19 cellular contexts compared by ENCODE assay signal in genomic region chr15:40915679-40916078, GRCh38. TPM values are rescaled to one million over a fixed set of nuclear protein-coding genes. Genes with fewer than 3 reads are reported as not detected.
DNase-seq lines count a peak whose midpoint lies in the region; ATAC-seq, FAIRE-seq and TF ChIP-seq lines count a peak whose summit lies in the region.
"Had no signal": no experiment of that assay in that cellular context is flagged by ENCODE, and none has a peak within 500 bp of the region (broad histone marks: within the 10 kb centered on the region; RNA-seq: fewer than 3 reads in every experiment).

No MANE protein-coding gene starts in this region.

- H3K4me2 ChIP-seq in HepG2 (ENCODE audit: low read depth, low read length) (no peak overlapping the region), osteoblast (ENCODE audit: insufficient read depth, low read length) (no peak overlapping the region)
- H3K4me2 ChIP-seq: A549 had no signal

- WGBS in right lobe of liver (ENCODE audit: insufficient coverage, low coverage, low lambda C conversion rate, missing lambda C conversion rate) = no CpG with 5 or more reads among the region's 6 CpGs
- WGBS in HepG2 (ENCODE audit: low lambda C conversion rate) = 0% methylated on average over 4 of the region's 6 CpGs

- H3K4me1 Mint-ChIP-seq in endothelial cell (ENCODE audit: unreplicated experiment) (peaks cover 75% of the 10 kb centered on the region), nephron progenitor cell (peaks cover 69% of the 10 kb centered on the region)

- no peaks in the 10 kb centered on the region for H3K27me3 ChIP-seq in right lobe of liver
- H3K27me3 ChIP-seq in HepG2 (ENCODE audit: control insufficient read depth in 1 of 2, insufficient read depth in 2 of 2, low read length in 2 of 2) = peaks cover 0 to 24% of the 10 kb centered on the region in 2 experiments; a peak in 3 of 5 replicates
- no peaks in the 10 kb centered on the region for H3K27me3 ChIP-seq in osteoblast (ENCODE audit: insufficient read depth, low read length)

- BruUV-seq in HepG2 (replicated peaks; lab: Mats Ljungman, UMichigan) = no TSS peak

- TF ChIP-seq CTCF in right lobe of liver (IDR thresholded peaks at IDR 0.05) (no peak), HepG2 (CRISPR knock-in tag; IDR thresholded peaks at IDR 0.05) (no peak), endothelial cell (IDR thresholded peaks at IDR 0.05; ENCODE audit: unreplicated experiment) (no peak), osteoblast (IDR thresholded peaks at IDR 0.05; ENCODE audit: extremely low read depth, low read depth, low read length) (no peak), nephron progenitor cell (IDR thresholded peaks at IDR 0.05) (no peak)

- POLR2A ChIA-PET in HepG2 (lab: Yijun Ruan, JAX) = interaction anchor here (1.0 to 1.3 kb wide), 2 partner anchors 16 to 200 kb away, joined by 3 read pairs; partner anchors contain the start of gene INO80

- H3K4me1 ChIP-seq in right lobe of liver (peaks cover 0 to 15% (median 7%) of the 10 kb centered on the region in 4 donors), HepG2 (ENCODE audit: insufficient read depth, low read length) (peaks cover 70% of the 10 kb centered on the region), osteoblast (ENCODE audit: insufficient read depth, low read length) (peaks cover 1% of the 10 kb centered on the region)
- H3K4me1 ChIP-seq: A549 had no signal

- intact Hi-C loops in right lobe of liver (cut with DNase I) (no loop called here), HepG2 (cut with micrococcal nuclease; ENCODE audit: unreplicated experiment) (no loop called here)

- H3K4me3 ChIP-seq in right lobe of liver (no peak overlapping the region), HepG2 (replicated peaks in 1 of 3; ENCODE audit: insufficient read depth in 1 of 3, low read depth in 2 of 3, low read length in 3 of 3) (no peak overlapping the region; a peak in 1 of 6 replicates), osteoblast (ENCODE audit: insufficient read depth, low read length) (no peak overlapping the region)
- H3K4me3 ChIP-seq: A549 had no signal

- FAIRE-seq in HepG2 (lab: Jason Lieb, UNC) = no peak
- FAIRE-seq: A549, H54 had no signal

- H3K27ac ChIP-seq in right lobe of liver = peak overlapping the region in 1 of 3 donors; percentile 51
- no peak overlapping the region for H3K27ac ChIP-seq in HepG2 (ENCODE audit: extremely low read length, insufficient read depth, low read length)
- no peak overlapping the region for H3K27ac ChIP-seq in osteoblast (ENCODE audit: low read depth, low read length)
- H3K27ac ChIP-seq: A549, C4-2B had no signal

- no peak for TF ChIP-seq POLR2A in right lobe of liver (IDR thresholded peaks at IDR 0.05)
- no peak for TF ChIP-seq POLR2A in HepG2 (IDR thresholded peaks at IDR 0.05; ENCODE audit: insufficient read depth in 1 of 2, low read depth in 2 of 2, low read length in 2 of 2)

- in situ Hi-C loops in HepG2 (cut with HindIII; ENCODE audit: extremely low pct_ligation_motif_present, low pct_unique_long_range_greater_than_20kb) = no loop called here

- H3K4me3 Mint-ChIP-seq in endothelial cell (ENCODE audit: unreplicated experiment) = no peak overlapping the region
- no peak overlapping the region for H3K4me3 Mint-ChIP-seq in nephron progenitor cell

- TF ChIP-seq EP300 in HepG2 (IDR thresholded peaks at IDR 0.05; ENCODE audit: low read depth in 2 of 2, low read length in 2 of 2) = no peak
- no peak for TF ChIP-seq EP300 in HepG2 (CRISPR knock-in tag; IDR thresholded peaks at IDR 0.05; ENCODE audit: borderline replicate concordance)

- H3K9ac ChIP-seq in HepG2 (ENCODE audit: insufficient read depth, low read depth, low read length) = no peak overlapping the region

- H3K36me3 Mint-ChIP-seq in endothelial cell (ENCODE audit: low read depth, unreplicated experiment) (peaks cover 10% of the 10 kb centered on the region), nephron progenitor cell (ENCODE audit: low read depth) (no peaks in the 10 kb centered on the region)

- DNase-seq in right lobe of liver = no peak
- DNase-seq in HepG2 (ENCODE audit: low spot score) = no peak
- DNase-seq in endothelial cell (ENCODE audit: low spot score) = no peak
- peak; percentile 21 for DNase-seq in osteoblast (ENCODE audit: insufficient read length, low spot score, missing footprints)
- DNase-seq in AG08395 (ENCODE audit: low spot score) = no peak
- no peak for DNase-seq in nephron progenitor cell
- DNase-seq in putamen (ENCODE audit: low spot score) = no peak
- DNase-seq: DMS79 treated with DMSO at 0.1 percent for 48 hours, Karpas-422, NCI-H1417 treated with DMSO at 0.1 percent for 48 hours, NCI-H187 treated with DMSO at 0.1 percent for 48 hours, NCI-H226, NCI-H524, NCI-H82, RPMI8226 had no signal

- H4K20me1 ChIP-seq in HepG2 (ENCODE audit: insufficient read depth, low read length) = no peaks in the 10 kb centered on the region
- no peaks in the 10 kb centered on the region for H4K20me1 ChIP-seq in osteoblast (ENCODE audit: insufficient read depth, low read length)

- H3K9me3 Mint-ChIP-seq in endothelial cell (ENCODE audit: unreplicated experiment) (no peaks in the 10 kb centered on the region), nephron progenitor cell (no peaks in the 10 kb centered on the region)

- peak overlapping the region; percentile 67 for H3K27ac Mint-ChIP-seq in endothelial cell (ENCODE audit: unreplicated experiment)
- no peak overlapping the region for H3K27ac Mint-ChIP-seq in nephron progenitor cell

- ATAC-seq in right lobe of liver = peak in 3 of 4 donors; percentile 13 to 46 (median 25)
- ATAC-seq in HepG2 = no peak
- ATAC-seq: A549 had no signal

- H3K9me3 ChIP-seq in right lobe of liver (no peaks in the 10 kb centered on the region), HepG2 (ENCODE audit: low read length) (no peaks in the 10 kb centered on the region), osteoblast (ENCODE audit: low read depth, low read length) (no peaks in the 10 kb centered on the region)
- H3K9me3 ChIP-seq: A549 had no signal

- CTCF ChIA-PET in HepG2 (lab: Yijun Ruan, JAX; ENCODE audit: low intra/inter-chr PET ratio, low total read pairs) = no interaction called here

- H3K36me3 ChIP-seq in right lobe of liver (no peaks in the 10 kb centered on the region), HepG2 (replicated peaks in 1 of 2; ENCODE audit: control insufficient read depth in 1 of 2, insufficient read depth in 2 of 2, low read length in 2 of 2) (no peaks in the 10 kb centered on the region), osteoblast (ENCODE audit: insufficient read depth, low read length) (no peaks in the 10 kb centered on the region)

- H3K27me3 Mint-ChIP-seq in endothelial cell (ENCODE audit: unreplicated experiment) (peaks cover 29% of the 10 kb centered on the region), nephron progenitor cell (ENCODE audit: low read depth, poor library complexity) (peaks cover 9% of the 10 kb centered on the region)

- no peak overlapping the region for H2AFZ ChIP-seq in HepG2 (ENCODE audit: low read length)
- no peak overlapping the region for H2AFZ ChIP-seq in osteoblast (ENCODE audit: low read length)

- H3K79me2 ChIP-seq in HepG2 (ENCODE audit: insufficient read depth, low read length) (no peaks in the 10 kb centered on the region), osteoblast (ENCODE audit: insufficient read depth, low read length) (no peaks in the 10 kb centered on the region)

- TF ChIP-seq RAD21 in HepG2 (CRISPR knock-in tag; IDR thresholded peaks at IDR 0.05) = no peak

RNA-seq across cellular contexts. Expression of gene DLL4, which starts 13.5 kb away (rescaled TPM):
- total RNA-seq in right lobe of liver (1 to 10 TPM; 2.9 to 8.7 (median 4.2) TPM), HepG2 (2016; rRNA removed; fragmentation: Illumina TruSeq; extraction: Trizol) (0.13 and 0.20 TPM in 2 replicates), endothelial cell (ENCODE audit: unreplicated experiment) (257 TPM), osteoblast (not detected in 2 replicates)
- 0.09 and 0.10 TPM in 2 replicates for total RNA-seq in HepG2 (2016; cell fraction: cytosol; rRNA removed; fragmentation: Illumina TruSeq; extraction: Trizol; ENCODE audit: low read depth)
- 0.07 and 0.19 TPM in 2 replicates for total RNA-seq in HepG2 (2016; cell fraction: insoluble cytoplasmic fraction; rRNA removed; fragmentation: Illumina TruSeq; extraction: Trizol)
- total RNA-seq in HepG2 (2016; cell fraction: membrane; rRNA removed; fragmentation: Illumina TruSeq; extraction: Trizol) = 0.03 and 0.15 TPM in 2 replicates
- total RNA-seq in HepG2 (2016; cell fraction: nucleus; rRNA removed; fragmentation: Illumina TruSeq; extraction: Trizol) = 0.19 TPM in 1 of 2 replicates, not detected in the other
- 0.25 and 0.27 TPM in 2 replicates for polyA plus RNA-seq in HepG2 (2011; rRNA removed)
- 0.13 and 0.24 TPM in 2 replicates for polyA plus RNA-seq in HepG2 (2011; cell fraction: cytosol; rRNA removed)
- 0.50 and 0.61 TPM in 2 replicates for polyA plus RNA-seq in HepG2 (2011; cell fraction: nucleus; rRNA removed)
- polyA plus RNA-seq in HepG2 (2012) = 0.13 and 0.43 TPM in 2 replicates
- polyA plus RNA-seq in HepG2 (2016; cell fraction: cytosol; fragmentation: Illumina TruSeq; extraction: Trizol; ENCODE audit: low read depth) = 0.07 TPM in 1 of 2 replicates, not detected in the other
- 0.13 and 0.19 TPM in 2 replicates for polyA plus RNA-seq in HepG2 (2016; cell fraction: insoluble cytoplasmic fraction; fragmentation: Illumina TruSeq; extraction: Trizol; ENCODE audit: low read depth)
- 0.06 and 0.08 TPM in 2 replicates for polyA plus RNA-seq in HepG2 (2016; cell fraction: membrane; fragmentation: Illumina TruSeq; extraction: Trizol; ENCODE audit: low read depth)
- 0.34 and 0.39 TPM in 2 replicates for polyA plus RNA-seq in HepG2 (2016; cell fraction: nucleus; fragmentation: Illumina TruSeq; extraction: Trizol; ENCODE audit: insufficient read depth, low read depth)
- polyA minus RNA-seq in HepG2 (2011; rRNA and poly(A)+ RNA removed; ENCODE audit: low replicate concordance) = 0.98 and 7.6 TPM in 2 replicates
- 0.35 and 0.59 TPM in 2 replicates for polyA minus RNA-seq in HepG2 (2011; cell fraction: cytosol; rRNA and poly(A)+ RNA removed)
- 0.12 and 0.26 TPM in 2 replicates for polyA minus RNA-seq in HepG2 (2011; cell fraction: nucleus; rRNA and poly(A)+ RNA removed)
- total RNA-seq: MCF 10A had no signal

RNA-seq across cellular contexts. Expression of gene VPS18, which starts 21.4 kb away (rescaled TPM):
- 10 to 100 TPM in 5 of 6 experiments, 1 to 10 TPM in 1; 8.4 to 24.7 (median 12.9) TPM for total RNA-seq in right lobe of liver
- total RNA-seq in HepG2 (2016; rRNA removed; fragmentation: Illumina TruSeq; extraction: Trizol) = 15.8 and 17.0 TPM in 2 replicates
- total RNA-seq in HepG2 (2016; cell fraction: cytosol; rRNA removed; fragmentation: Illumina TruSeq; extraction: Trizol; ENCODE audit: low read depth) = 1.2 and 1.9 TPM in 2 replicates
- 14.9 and 16.0 TPM in 2 replicates for total RNA-seq in HepG2 (2016; cell fraction: insoluble cytoplasmic fraction; rRNA removed; fragmentation: Illumina TruSeq; extraction: Trizol)
- 3.9 and 4.3 TPM in 2 replicates for total RNA-seq in HepG2 (2016; cell fraction: membrane; rRNA removed; fragmentation: Illumina TruSeq; extraction: Trizol)
- 9.9 and 11.2 TPM in 2 replicates for total RNA-seq in HepG2 (2016; cell fraction: nucleus; rRNA removed; fragmentation: Illumina TruSeq; extraction: Trizol)
- 5.8 and 7.4 TPM in 2 replicates for polyA plus RNA-seq in HepG2 (2011; rRNA removed)
- polyA plus RNA-seq in HepG2 (2011; cell fraction: cytosol; rRNA removed) = 6.0 and 7.5 TPM in 2 replicates
- 9.2 and 9.4 TPM in 2 replicates for polyA plus RNA-seq in HepG2 (2011; cell fraction: nucleus; rRNA removed)
- 5.0 and 5.3 TPM in 2 replicates for polyA plus RNA-seq in HepG2 (2012)
- 0.57 and 0.62 TPM in 2 replicates for polyA plus RNA-seq in HepG2 (2016; cell fraction: cytosol; fragmentation: Illumina TruSeq; extraction: Trizol; ENCODE audit: low read depth)
- 9.1 and 10.3 TPM in 2 replicates for polyA plus RNA-seq in HepG2 (2016; cell fraction: insoluble cytoplasmic fraction; fragmentation: Illumina TruSeq; extraction: Trizol; ENCODE audit: low read depth)
- 1.1 and 1.8 TPM in 2 replicates for polyA plus RNA-seq in HepG2 (2016; cell fraction: membrane; fragmentation: Illumina TruSeq; extraction: Trizol; ENCODE audit: low read depth)
- polyA plus RNA-seq in HepG2 (2016; cell fraction: nucleus; fragmentation: Illumina TruSeq; extraction: Trizol; ENCODE audit: insufficient read depth, low read depth) = 13.2 and 13.9 TPM in 2 replicates
- polyA minus RNA-seq in HepG2 (2011; rRNA and poly(A)+ RNA removed; ENCODE audit: low replicate concordance) = 42.6 and 112 TPM in 2 replicates
- 11.8 and 12.4 TPM in 2 replicates for polyA minus RNA-seq in HepG2 (2011; cell fraction: cytosol; rRNA and poly(A)+ RNA removed)
- 9.3 and 9.8 TPM in 2 replicates for polyA minus RNA-seq in HepG2 (2011; cell fraction: nucleus; rRNA and poly(A)+ RNA removed)
- total RNA-seq in endothelial cell (ENCODE audit: unreplicated experiment) = 39.2 TPM
- total RNA-seq in osteoblast = 55.4 and 60.8 TPM in 2 replicates

RNA-seq across cellular contexts. Expression of gene CHAC1, which starts 37.6 kb away (rescaled TPM):
- 10 to 100 TPM in 2 of 6 experiments, 1 to 10 TPM in 1, under 1 TPM in 3; 0.22 to 11.6 (median 0.97) TPM for total RNA-seq in right lobe of liver
- total RNA-seq in HepG2 (2016; rRNA removed; fragmentation: Illumina TruSeq; extraction: Trizol) = not detected in 2 replicates
- total RNA-seq in HepG2 (2016; cell fraction: cytosol; rRNA removed; fragmentation: Illumina TruSeq; extraction: Trizol; ENCODE audit: low read depth) = not detected in 2 replicates
- total RNA-seq in HepG2 (2016; cell fraction: insoluble cytoplasmic fraction; rRNA removed; fragmentation: Illumina TruSeq; extraction: Trizol) = not detected in 2 replicates
- total RNA-seq in HepG2 (2016; cell fraction: membrane; rRNA removed; fragmentation: Illumina TruSeq; extraction: Trizol) = 0.15 TPM in 1 of 2 replicates, not detected in the other
- total RNA-seq in HepG2 (2016; cell fraction: nucleus; rRNA removed; fragmentation: Illumina TruSeq; extraction: Trizol) = not detected in 2 replicates
- polyA plus RNA-seq in HepG2 (2011; rRNA removed) = 0.44 and 0.46 TPM in 2 replicates
- 0.41 and 0.63 TPM in 2 replicates for polyA plus RNA-seq in HepG2 (2011; cell fraction: cytosol; rRNA removed)
- 0.21 and 0.48 TPM in 2 replicates for polyA plus RNA-seq in HepG2 (2011; cell fraction: nucleus; rRNA removed)
- 0.39 TPM in 1 of 2 replicates, not detected in the other for polyA plus RNA-seq in HepG2 (2012)
- polyA plus RNA-seq in HepG2 (2016; cell fraction: cytosol; fragmentation: Illumina TruSeq; extraction: Trizol; ENCODE audit: low read depth) = not detected in 2 replicates
- not detected in 2 replicates for polyA plus RNA-seq in HepG2 (2016; cell fraction: insoluble cytoplasmic fraction; fragmentation: Illumina TruSeq; extraction: Trizol; ENCODE audit: low read depth)
- not detected in 2 replicates for polyA plus RNA-seq in HepG2 (2016; cell fraction: membrane; fragmentation: Illumina TruSeq; extraction: Trizol; ENCODE audit: low read depth)
- not detected in 2 replicates for polyA plus RNA-seq in HepG2 (2016; cell fraction: nucleus; fragmentation: Illumina TruSeq; extraction: Trizol; ENCODE audit: insufficient read depth, low read depth)
- polyA minus RNA-seq in HepG2 (2011; rRNA and poly(A)+ RNA removed; ENCODE audit: low replicate concordance) = 0.58 and 21.7 TPM in 2 replicates
- polyA minus RNA-seq in HepG2 (2011; cell fraction: cytosol; rRNA and poly(A)+ RNA removed) = 1.1 and 2.0 TPM in 2 replicates
- 0.39 and 0.62 TPM in 2 replicates for polyA minus RNA-seq in HepG2 (2011; cell fraction: nucleus; rRNA and poly(A)+ RNA removed)
- total RNA-seq in endothelial cell (ENCODE audit: unreplicated experiment) = 16.4 TPM
- total RNA-seq in osteoblast = 30.0 and 30.1 TPM in 2 replicates

RNA-seq across cellular contexts. Expression of gene RHOV, which starts 41.6 kb away (rescaled TPM):
- total RNA-seq in right lobe of liver (not detected), HepG2 (2016; rRNA removed; fragmentation: Illumina TruSeq; extraction: Trizol) (0.15 and 0.18 TPM in 2 replicates), endothelial cell (ENCODE audit: unreplicated experiment) (1.4 TPM), osteoblast (0.36 TPM in 1 of 2 replicates, not detected in the other)
- total RNA-seq in HepG2 (2016; cell fraction: cytosol; rRNA removed; fragmentation: Illumina TruSeq; extraction: Trizol; ENCODE audit: low read depth) = not detected in 2 replicates
- total RNA-seq in HepG2 (2016; cell fraction: insoluble cytoplasmic fraction; rRNA removed; fragmentation: Illumina TruSeq; extraction: Trizol) = 0.15 TPM in 1 of 2 replicates, not detected in the other
- 0.09 and 0.10 TPM in 2 replicates for total RNA-seq in HepG2 (2016; cell fraction: membrane; rRNA removed; fragmentation: Illumina TruSeq; extraction: Trizol)
- total RNA-seq in HepG2 (2016; cell fraction: nucleus; rRNA removed; fragmentation: Illumina TruSeq; extraction: Trizol) = not detected in 2 replicates
- 0.07 and 0.17 TPM in 2 replicates for polyA plus RNA-seq in HepG2 (2011; rRNA removed)
- polyA plus RNA-seq in HepG2 (2011; cell fraction: cytosol; rRNA removed) = 0.08 and 0.09 TPM in 2 replicates
- not detected in 2 replicates for polyA plus RNA-seq in HepG2 (2011; cell fraction: nucleus; rRNA removed)
- not detected in 2 replicates for polyA plus RNA-seq in HepG2 (2012)
- 0.07 TPM in 1 of 2 replicates, not detected in the other for polyA plus RNA-seq in HepG2 (2016; cell fraction: cytosol; fragmentation: Illumina TruSeq; extraction: Trizol; ENCODE audit: low read depth)
- 0.17 and 0.19 TPM in 2 replicates for polyA plus RNA-seq in HepG2 (2016; cell fraction: insoluble cytoplasmic fraction; fragmentation: Illumina TruSeq; extraction: Trizol; ENCODE audit: low read depth)
- 0.10 TPM in 1 of 2 replicates, not detected in the other for polyA plus RNA-seq in HepG2 (2016; cell fraction: membrane; fragmentation: Illumina TruSeq; extraction: Trizol; ENCODE audit: low read depth)
- polyA plus RNA-seq in HepG2 (2016; cell fraction: nucleus; fragmentation: Illumina TruSeq; extraction: Trizol; ENCODE audit: insufficient read depth, low read depth) = 0.27 and 0.37 TPM in 2 replicates
- polyA minus RNA-seq in HepG2 (2011; rRNA and poly(A)+ RNA removed; ENCODE audit: low replicate concordance) = 43.4 TPM in 1 of 2 replicates, not detected in the other
- 0.40 and 0.70 TPM in 2 replicates for polyA minus RNA-seq in HepG2 (2011; cell fraction: cytosol; rRNA and poly(A)+ RNA removed)
- not detected in 2 replicates for polyA minus RNA-seq in HepG2 (2011; cell fraction: nucleus; rRNA and poly(A)+ RNA removed)

Comparison
In these comparisons a context has a peak if more than half of its experiments do, and no peak if none do; other contexts are left out.
1. RNA of gene DLL4, which starts 13.5 kb away (total RNA-seq): 257 TPM in endothelial cell (single experiment); 2.9 to 8.7 TPM in right lobe of liver, 0.03 to 0.20 TPM in HepG2 and not detected in osteoblast; every median in the first group is over 10 times any median in the second.